ENCODE assay signal across 1 cellular context in the genomic region with DNA sequence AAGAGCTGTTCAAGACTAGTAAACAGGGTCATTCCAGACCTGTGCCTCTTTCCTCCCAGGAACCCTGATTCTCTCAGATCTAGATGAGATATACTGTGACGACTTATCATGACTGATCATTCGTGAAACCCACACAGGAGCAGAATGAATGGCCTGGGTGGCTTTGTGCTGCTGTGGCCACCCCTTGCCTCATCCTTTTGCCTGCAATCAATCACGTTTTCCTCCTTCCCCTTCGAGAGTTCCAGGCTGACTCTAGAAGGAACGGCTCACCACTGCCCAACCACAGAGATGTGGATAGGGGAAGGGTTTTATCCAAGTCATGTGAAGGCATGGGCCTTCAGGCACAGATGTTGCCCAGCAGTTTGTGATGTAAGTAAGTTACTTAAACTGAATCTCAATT.
TF ChIP-seq lines count a peak whose summit lies in the region.

No MANE protein-coding gene starts in this region.

TF ChIP-seq in K562, 482 proteins besides CTCF, POLR2A, EP300 and RAD21 (continues in another document):
- TF ChIP-seq ZNF274 (IDR thresholded peaks at IDR 0.05; ENCODE audit: borderline replicate concordance, low read depth, low read length) = no peak
- TF ChIP-seq, protein P1, sequence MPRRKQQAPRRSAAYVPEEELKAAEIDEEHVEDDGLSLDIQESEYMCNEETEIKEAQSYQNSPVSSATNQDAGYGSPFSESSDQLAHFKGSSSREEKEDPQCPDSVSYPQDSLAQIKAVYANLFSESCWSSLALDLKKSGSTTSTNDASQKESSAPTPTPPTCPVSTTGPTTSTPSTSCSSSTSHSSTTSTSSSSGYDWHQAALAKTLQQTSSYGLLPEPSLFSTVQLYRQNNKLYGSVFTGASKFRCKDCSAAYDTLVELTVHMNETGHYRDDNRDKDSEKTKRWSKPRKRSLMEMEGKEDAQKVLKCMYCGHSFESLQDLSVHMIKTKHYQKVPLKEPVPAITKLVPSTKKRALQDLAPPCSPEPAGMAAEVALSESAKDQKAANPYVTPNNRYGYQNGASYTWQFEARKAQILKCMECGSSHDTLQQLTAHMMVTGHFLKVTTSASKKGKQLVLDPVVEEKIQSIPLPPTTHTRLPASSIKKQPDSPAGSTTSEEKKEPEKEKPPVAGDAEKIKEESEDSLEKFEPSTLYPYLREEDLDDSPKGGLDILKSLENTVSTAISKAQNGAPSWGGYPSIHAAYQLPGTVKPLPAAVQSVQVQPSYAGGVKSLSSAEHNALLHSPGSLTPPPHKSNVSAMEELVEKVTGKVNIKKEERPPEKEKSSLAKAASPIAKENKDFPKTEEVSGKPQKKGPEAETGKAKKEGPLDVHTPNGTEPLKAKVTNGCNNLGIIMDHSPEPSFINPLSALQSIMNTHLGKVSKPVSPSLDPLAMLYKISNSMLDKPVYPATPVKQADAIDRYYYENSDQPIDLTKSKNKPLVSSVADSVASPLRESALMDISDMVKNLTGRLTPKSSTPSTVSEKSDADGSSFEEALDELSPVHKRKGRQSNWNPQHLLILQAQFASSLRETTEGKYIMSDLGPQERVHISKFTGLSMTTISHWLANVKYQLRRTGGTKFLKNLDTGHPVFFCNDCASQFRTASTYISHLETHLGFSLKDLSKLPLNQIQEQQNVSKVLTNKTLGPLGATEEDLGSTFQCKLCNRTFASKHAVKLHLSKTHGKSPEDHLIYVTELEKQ (CRISPR knock-in tag; IDR thresholded peaks at IDR 0.05) = no peak
- TF ChIP-seq MEIS2 (IDR thresholded peaks at IDR 0.05; ENCODE audit: partially characterized antibody) = peak; percentile 32
- TF ChIP-seq POLR2H (tag; IDR thresholded peaks at IDR 0.05; ENCODE audit: low read depth) = no peak
- no peak for TF ChIP-seq FOXK2 (conservative IDR thresholded peaks at IDR 0.05 in 1 of 2, IDR thresholded peaks at IDR 0.05 in 1 of 2; ENCODE audit: low read depth in 2 of 2)
- TF ChIP-seq, protein P2, sequence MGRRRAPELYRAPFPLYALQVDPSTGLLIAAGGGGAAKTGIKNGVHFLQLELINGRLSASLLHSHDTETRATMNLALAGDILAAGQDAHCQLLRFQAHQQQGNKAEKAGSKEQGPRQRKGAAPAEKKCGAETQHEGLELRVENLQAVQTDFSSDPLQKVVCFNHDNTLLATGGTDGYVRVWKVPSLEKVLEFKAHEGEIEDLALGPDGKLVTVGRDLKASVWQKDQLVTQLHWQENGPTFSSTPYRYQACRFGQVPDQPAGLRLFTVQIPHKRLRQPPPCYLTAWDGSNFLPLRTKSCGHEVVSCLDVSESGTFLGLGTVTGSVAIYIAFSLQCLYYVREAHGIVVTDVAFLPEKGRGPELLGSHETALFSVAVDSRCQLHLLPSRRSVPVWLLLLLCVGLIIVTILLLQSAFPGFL (CRISPR knock-in tag; IDR thresholded peaks at IDR 0.05) = no peak
- TF ChIP-seq, protein P3, sequence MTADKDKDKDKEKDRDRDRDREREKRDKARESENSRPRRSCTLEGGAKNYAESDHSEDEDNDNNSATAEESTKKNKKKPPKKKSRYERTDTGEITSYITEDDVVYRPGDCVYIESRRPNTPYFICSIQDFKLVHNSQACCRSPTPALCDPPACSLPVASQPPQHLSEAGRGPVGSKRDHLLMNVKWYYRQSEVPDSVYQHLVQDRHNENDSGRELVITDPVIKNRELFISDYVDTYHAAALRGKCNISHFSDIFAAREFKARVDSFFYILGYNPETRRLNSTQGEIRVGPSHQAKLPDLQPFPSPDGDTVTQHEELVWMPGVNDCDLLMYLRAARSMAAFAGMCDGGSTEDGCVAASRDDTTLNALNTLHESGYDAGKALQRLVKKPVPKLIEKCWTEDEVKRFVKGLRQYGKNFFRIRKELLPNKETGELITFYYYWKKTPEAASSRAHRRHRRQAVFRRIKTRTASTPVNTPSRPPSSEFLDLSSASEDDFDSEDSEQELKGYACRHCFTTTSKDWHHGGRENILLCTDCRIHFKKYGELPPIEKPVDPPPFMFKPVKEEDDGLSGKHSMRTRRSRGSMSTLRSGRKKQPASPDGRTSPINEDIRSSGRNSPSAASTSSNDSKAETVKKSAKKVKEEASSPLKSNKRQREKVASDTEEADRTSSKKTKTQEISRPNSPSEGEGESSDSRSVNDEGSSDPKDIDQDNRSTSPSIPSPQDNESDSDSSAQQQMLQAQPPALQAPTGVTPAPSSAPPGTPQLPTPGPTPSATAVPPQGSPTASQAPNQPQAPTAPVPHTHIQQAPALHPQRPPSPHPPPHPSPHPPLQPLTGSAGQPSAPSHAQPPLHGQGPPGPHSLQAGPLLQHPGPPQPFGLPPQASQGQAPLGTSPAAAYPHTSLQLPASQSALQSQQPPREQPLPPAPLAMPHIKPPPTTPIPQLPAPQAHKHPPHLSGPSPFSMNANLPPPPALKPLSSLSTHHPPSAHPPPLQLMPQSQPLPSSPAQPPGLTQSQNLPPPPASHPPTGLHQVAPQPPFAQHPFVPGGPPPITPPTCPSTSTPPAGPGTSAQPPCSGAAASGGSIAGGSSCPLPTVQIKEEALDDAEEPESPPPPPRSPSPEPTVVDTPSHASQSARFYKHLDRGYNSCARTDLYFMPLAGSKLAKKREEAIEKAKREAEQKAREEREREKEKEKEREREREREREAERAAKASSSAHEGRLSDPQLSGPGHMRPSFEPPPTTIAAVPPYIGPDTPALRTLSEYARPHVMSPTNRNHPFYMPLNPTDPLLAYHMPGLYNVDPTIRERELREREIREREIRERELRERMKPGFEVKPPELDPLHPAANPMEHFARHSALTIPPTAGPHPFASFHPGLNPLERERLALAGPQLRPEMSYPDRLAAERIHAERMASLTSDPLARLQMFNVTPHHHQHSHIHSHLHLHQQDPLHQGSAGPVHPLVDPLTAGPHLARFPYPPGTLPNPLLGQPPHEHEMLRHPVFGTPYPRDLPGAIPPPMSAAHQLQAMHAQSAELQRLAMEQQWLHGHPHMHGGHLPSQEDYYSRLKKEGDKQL (CRISPR knock-in tag; IDR thresholded peaks at IDR 0.05; ENCODE audit: borderline replicate concordance) = no peak
- TF ChIP-seq, protein P4, sequence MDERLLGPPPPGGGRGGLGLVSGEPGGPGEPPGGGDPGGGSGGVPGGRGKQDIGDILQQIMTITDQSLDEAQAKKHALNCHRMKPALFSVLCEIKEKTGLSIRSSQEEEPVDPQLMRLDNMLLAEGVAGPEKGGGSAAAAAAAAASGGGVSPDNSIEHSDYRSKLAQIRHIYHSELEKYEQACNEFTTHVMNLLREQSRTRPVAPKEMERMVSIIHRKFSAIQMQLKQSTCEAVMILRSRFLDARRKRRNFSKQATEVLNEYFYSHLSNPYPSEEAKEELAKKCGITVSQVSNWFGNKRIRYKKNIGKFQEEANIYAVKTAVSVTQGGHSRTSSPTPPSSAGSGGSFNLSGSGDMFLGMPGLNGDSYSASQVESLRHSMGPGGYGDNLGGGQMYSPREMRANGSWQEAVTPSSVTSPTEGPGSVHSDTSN (CRISPR knock-in tag; IDR thresholded peaks at IDR 0.05; ENCODE audit: low read depth) = no peak
- TF ChIP-seq, protein P4 (tag; conservative IDR thresholded peaks at IDR 0.05; ENCODE audit: low read depth) = 0 out of 2 replicates have a peak, but pooled peaks have one; percentile 12
- TF ChIP-seq, protein P5, sequence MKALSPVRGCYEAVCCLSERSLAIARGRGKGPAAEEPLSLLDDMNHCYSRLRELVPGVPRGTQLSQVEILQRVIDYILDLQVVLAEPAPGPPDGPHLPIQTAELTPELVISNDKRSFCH (CRISPR knock-in tag; IDR thresholded peaks at IDR 0.05) = no peak
- TF ChIP-seq, protein P5 (tag; IDR thresholded peaks at IDR 0.05) = no peak
- TF ChIP-seq, protein P6, sequence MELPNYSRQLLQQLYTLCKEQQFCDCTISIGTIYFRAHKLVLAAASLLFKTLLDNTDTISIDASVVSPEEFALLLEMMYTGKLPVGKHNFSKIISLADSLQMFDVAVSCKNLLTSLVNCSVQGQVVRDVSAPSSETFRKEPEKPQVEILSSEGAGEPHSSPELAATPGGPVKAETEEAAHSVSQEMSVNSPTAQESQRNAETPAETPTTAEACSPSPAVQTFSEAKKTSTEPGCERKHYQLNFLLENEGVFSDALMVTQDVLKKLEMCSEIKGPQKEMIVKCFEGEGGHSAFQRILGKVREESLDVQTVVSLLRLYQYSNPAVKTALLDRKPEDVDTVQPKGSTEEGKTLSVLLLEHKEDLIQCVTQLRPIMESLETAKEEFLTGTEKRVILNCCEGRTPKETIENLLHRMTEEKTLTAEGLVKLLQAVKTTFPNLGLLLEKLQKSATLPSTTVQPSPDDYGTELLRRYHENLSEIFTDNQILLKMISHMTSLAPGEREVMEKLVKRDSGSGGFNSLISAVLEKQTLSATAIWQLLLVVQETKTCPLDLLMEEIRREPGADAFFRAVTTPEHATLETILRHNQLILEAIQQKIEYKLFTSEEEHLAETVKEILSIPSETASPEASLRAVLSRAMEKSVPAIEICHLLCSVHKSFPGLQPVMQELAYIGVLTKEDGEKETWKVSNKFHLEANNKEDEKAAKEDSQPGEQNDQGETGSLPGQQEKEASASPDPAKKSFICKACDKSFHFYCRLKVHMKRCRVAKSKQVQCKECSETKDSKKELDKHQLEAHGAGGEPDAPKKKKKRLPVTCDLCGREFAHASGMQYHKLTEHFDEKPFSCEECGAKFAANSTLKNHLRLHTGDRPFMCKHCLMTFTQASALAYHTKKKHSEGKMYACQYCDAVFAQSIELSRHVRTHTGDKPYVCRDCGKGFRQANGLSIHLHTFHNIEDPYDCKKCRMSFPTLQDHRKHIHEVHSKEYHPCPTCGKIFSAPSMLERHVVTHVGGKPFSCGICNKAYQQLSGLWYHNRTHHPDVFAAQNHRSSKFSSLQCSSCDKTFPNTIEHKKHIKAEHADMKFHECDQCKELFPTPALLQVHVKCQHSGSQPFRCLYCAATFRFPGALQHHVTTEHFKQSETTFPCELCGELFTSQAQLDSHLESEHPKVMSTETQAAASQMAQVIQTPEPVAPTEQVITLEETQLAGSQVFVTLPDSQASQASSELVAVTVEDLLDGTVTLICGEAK (IDR thresholded peaks at IDR 0.05) = no peak
- TF ChIP-seq, protein P6 (CRISPR knock-in tag; IDR thresholded peaks at IDR 0.05) = no peak
- TF ChIP-seq, protein P7, sequence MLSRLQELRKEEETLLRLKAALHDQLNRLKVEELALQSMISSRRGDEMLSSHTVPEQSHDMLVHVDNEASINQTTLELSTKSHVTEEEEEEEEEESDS (CRISPR knock-in tag; IDR thresholded peaks at IDR 0.05) = no peak
- TF ChIP-seq, protein P8, sequence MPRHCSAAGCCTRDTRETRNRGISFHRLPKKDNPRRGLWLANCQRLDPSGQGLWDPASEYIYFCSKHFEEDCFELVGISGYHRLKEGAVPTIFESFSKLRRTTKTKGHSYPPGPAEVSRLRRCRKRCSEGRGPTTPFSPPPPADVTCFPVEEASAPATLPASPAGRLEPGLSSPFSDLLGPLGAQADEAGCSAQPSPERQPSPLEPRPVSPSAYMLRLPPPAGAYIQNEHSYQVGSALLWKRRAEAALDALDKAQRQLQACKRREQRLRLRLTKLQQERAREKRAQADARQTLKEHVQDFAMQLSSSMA (CRISPR knock-in tag; IDR thresholded peaks at IDR 0.05) = no peak
